Comparison of ENCODE assay signal across 12 cellular contexts in genomic region chr7:100432621-100433275, GRCh38. TPM values are rescaled to one million over a fixed set of nuclear protein-coding genes. Genes with fewer than 3 reads are reported as not detected.
DNase-seq lines count a peak whose midpoint lies in the region; ATAC-seq and TF ChIP-seq lines count a peak whose summit lies in the region.
"Had no signal": no experiment of that assay in that cellular context is flagged by ENCODE, and none has a peak within 500 bp of the region (broad histone marks: within the 10 kb centered on the region; RNA-seq: fewer than 3 reads in every experiment).

No MANE protein-coding gene starts in this region.

- H3K9me3 Mint-ChIP-seq in activated T-cell treated with anti-CD3 and anti-CD28 coated beads, Interleukin-2, amount 50 U/mL, for 24 hours, result no peaks in the 10 kb centered on the region

- H3K4me1 Mint-ChIP-seq in activated T-cell treated with anti-CD3 and anti-CD28 coated beads, Interleukin-2, amount 50 U/mL, for 24 hours (ENCODE audit: low read depth), result peaks cover 61% of the 10 kb centered on the region
- H3K4me1 Mint-ChIP-seq in T-helper 17 cell, result peaks cover 53% of the 10 kb centered on the region

- peaks cover 4% of the 10 kb centered on the region for H3K27me3 Mint-ChIP-seq in activated T-cell treated with anti-CD3 and anti-CD28 coated beads, Interleukin-2, amount 50 U/mL, for 24 hours
- H3K27me3 Mint-ChIP-seq in T-helper 17 cell, result no peaks in the 10 kb centered on the region

- peaks cover 75% of the 10 kb centered on the region for H3K36me3 Mint-ChIP-seq in activated T-cell treated with anti-CD3 and anti-CD28 coated beads, Interleukin-2, amount 50 U/mL, for 24 hours (ENCODE audit: low read depth)
- peaks cover 6% of the 10 kb centered on the region for H3K36me3 Mint-ChIP-seq in T-helper 17 cell (ENCODE audit: low read depth)

- peaks cover 3% of the 10 kb centered on the region for H4K20me1 ChIP-seq in hepatocyte (ENCODE audit: insufficient read depth, poor library complexity, severe bottlenecking)

- H2AFZ ChIP-seq in hepatocyte, result no peak overlapping the region

- peak overlapping the region; percentile 96 for H3K27ac Mint-ChIP-seq in activated T-cell treated with anti-CD3 and anti-CD28 coated beads, Interleukin-2, amount 50 U/mL, for 24 hours
- peak overlapping the region; percentile 98 for H3K27ac Mint-ChIP-seq in T-helper 17 cell

- H3K4me1 ChIP-seq in hepatocyte (ENCODE audit: insufficient read depth), result peaks cover 35% of the 10 kb centered on the region
- peaks cover 38 to 65% (median 63%) of the 10 kb centered on the region in 4 donors for H3K4me1 ChIP-seq in stomach

- TF ChIP-seq CTCF in hepatocyte (IDR thresholded peaks at IDR 0.05; ENCODE audit: poor library complexity) (no peak), stomach (IDR thresholded peaks at IDR 0.05) (no peak)

- H3K4me2 ChIP-seq in hepatocyte, result peak overlapping the region; percentile 74

- DNase-seq in activated T-cell treated with anti-CD3 and anti-CD28 coated beads, Interleukin-2, amount 50 U/mL, for 24 hours, result no peak
- DNase-seq in activated T-cell treated with anti-CD3 and anti-CD28 coated beads, Interleukin-2, amount 50 U/mL, for 1 hour, result no peak
- no peak for DNase-seq in T-helper 17 cell
- DNase-seq in hepatocyte (ENCODE audit: low spot score), result no peak
- DNase-seq in stomach, result no peak
- no peak for DNase-seq in HCEC 1CT
- no peak for DNase-seq in NCI-H1694 treated with DMSO at 0.1 percent for 48 hours (lab: John Stamatoyannopoulos, UW)
- DNase-seq: brain microvascular endothelial cell, GDM1, left colon had no signal

- H3K36me3 ChIP-seq in hepatocyte (replicated peaks; ENCODE audit: insufficient read depth, low read depth) (no peaks in the 10 kb centered on the region), stomach (peaks cover 12 to 43% (median 32%) of the 10 kb centered on the region in 4 donors)

- H3K4me3 ChIP-seq in hepatocyte, result no peak overlapping the region
- H3K4me3 ChIP-seq in stomach, result peak overlapping the region in 1 of 4 donors; percentile 90
- H3K4me3 ChIP-seq: right atrium auricular region had no signal

- H3K4me3 Mint-ChIP-seq in activated T-cell treated with anti-CD3 and anti-CD28 coated beads, Interleukin-2, amount 50 U/mL, for 24 hours, result peak overlapping the region; percentile 97
- peak overlapping the region; percentile 91 for H3K4me3 Mint-ChIP-seq in T-helper 17 cell

- intact Hi-C loops in stomach (cut with DNase I; ENCODE audit: low total_unique reads), result no loop called here

- TF ChIP-seq POLR2A in stomach (IDR thresholded peaks at IDR 0.05), result no peak

- 93% methylated on average over 21 of the region's 21 CpGs for WGBS in hepatocyte (ENCODE audit: low lambda C conversion rate, missing lambda C conversion rate)
- WGBS in stomach, 5 donors, result 87 to 90% (median 87%) methylated on average over 20 to 21 of the region's 21 CpGs

- H3K9me3 ChIP-seq in T-helper 17 cell (ENCODE audit: control insufficient read depth, low read length, poor library complexity, severe bottlenecking), result no peaks in the 10 kb centered on the region
- no peaks in the 10 kb centered on the region for H3K9me3 ChIP-seq in hepatocyte (ENCODE audit: low read depth)
- H3K9me3 ChIP-seq in stomach, result no peaks in the 10 kb centered on the region
- H3K9me3 ChIP-seq: right atrium auricular region had no signal

- H3K27me3 ChIP-seq in hepatocyte, result no peaks in the 10 kb centered on the region
- no peaks in the 10 kb centered on the region for H3K27me3 ChIP-seq in stomach
- H3K27me3 ChIP-seq: brain microvascular endothelial cell, right atrium auricular region had no signal

- no peak overlapping the region for H3K27ac ChIP-seq in hepatocyte
- H3K27ac ChIP-seq in stomach, result peak overlapping the region in 3 of 5 donors; percentile 8 to 100 (median 61)
- H3K27ac ChIP-seq: brain microvascular endothelial cell, right atrium auricular region had no signal

- TF ChIP-seq EP300 in stomach (IDR thresholded peaks at IDR 0.05), result no peak

- no peaks in the 10 kb centered on the region for H3K9me2 ChIP-seq in hepatocyte (replicated peaks; ENCODE audit: insufficient read depth)

- ATAC-seq in T-helper 17 cell (no peak), GM19035 (IDR thresholded peaks at IDR 0.05; ENCODE audit: unreplicated experiment) (no peak)
- ATAC-seq: left colon had no signal

- H3K79me2 ChIP-seq in hepatocyte, result peaks cover 54% of the 10 kb centered on the region

RNA-seq across cellular contexts. Expression of gene MEPCE, which starts 3.1 kb away (rescaled TPM):
- total RNA-seq in T-helper 17 cell (10 to 100 TPM; 66.1 to 66.8 TPM), hepatocyte (20.9 and 23.1 TPM in 2 replicates), stomach (100 to 1,000 TPM in 1 of 5 donors, 10 to 100 TPM in 4; 14.1 to 117 (median 28.1) TPM)
- polyA plus RNA-seq in hepatocyte (15.8 and 17.2 TPM in 2 replicates), stomach (10 to 100 TPM; 17.4 to 21.4 (median 20.0) TPM)

RNA-seq across cellular contexts. Expression of gene PPP1R35, which starts 3.5 kb away (rescaled TPM):
- total RNA-seq in T-helper 17 cell (10 to 100 TPM; 45.2 to 48.1 TPM), hepatocyte (10.0 and 12.8 TPM in 2 replicates), stomach (100 to 1,000 TPM in 1 of 5 donors, 10 to 100 TPM in 1, 1 to 10 TPM in 2, not detected in 1; 6.2 to 226 (median 38.9) TPM)
- polyA plus RNA-seq in hepatocyte (39.6 and 50.3 TPM in 2 replicates), stomach (10 to 100 TPM; 29.5 to 78.0 (median 39.5) TPM)

RNA-seq across cellular contexts. Expression of gene ZCWPW1, which starts 4.2 kb away (rescaled TPM):
- total RNA-seq in T-helper 17 cell (1 to 10 TPM; 5.1 TPM), hepatocyte (1.8 and 2.2 TPM in 2 replicates), stomach (10 to 100 TPM in 2 of 5 donors, 1 to 10 TPM in 1, under 1 TPM in 1, not detected in 1; 0.89 to 44.3 (median 10.9) TPM)
- polyA plus RNA-seq in hepatocyte (3.3 and 4.9 TPM in 2 replicates), stomach (10 to 100 TPM in 1 of 3 donors, 1 to 10 TPM in 2; 4.9 to 11.7 (median 5.2) TPM)

RNA-seq across cellular contexts. Expression of gene SPACDR, which starts 31.3 kb away (rescaled TPM):
- total RNA-seq in T-helper 17 cell (1 to 10 TPM; 1.4 to 1.7 TPM), hepatocyte (0.13 and 0.72 TPM in 2 replicates), stomach (1 to 10 TPM in 1 of 5 donors, not detected in 4; 2.3 TPM)
- polyA plus RNA-seq in hepatocyte (0.46 TPM in 1 of 2 replicates, not detected in the other), stomach (1 to 10 TPM in 1 of 3 donors, under 1 TPM in 1, not detected in 1; 0.65 to 1.1 TPM)
- total RNA-seq: right atrium auricular region had no signal

RNA-seq across cellular contexts. Expression of gene TSC22D4, which starts 46.3 kb away (rescaled TPM):
- total RNA-seq in T-helper 17 cell (100 to 1,000 TPM in 1 of 2 donors, 10 to 100 TPM in 1; 94.7 to 104 TPM), hepatocyte (25.4 and 26.2 TPM in 2 replicates), stomach (100 to 1,000 TPM in 1 of 5 donors, 10 to 100 TPM in 3, 1 to 10 TPM in 1; 9.4 to 120 (median 28.0) TPM)
- polyA plus RNA-seq in hepatocyte (89.6 and 90.7 TPM in 2 replicates), stomach (10 to 100 TPM; 25.1 to 44.8 (median 35.0) TPM)
